1 cellular context compared by ENCODE assay signal in the genomic region with DNA sequence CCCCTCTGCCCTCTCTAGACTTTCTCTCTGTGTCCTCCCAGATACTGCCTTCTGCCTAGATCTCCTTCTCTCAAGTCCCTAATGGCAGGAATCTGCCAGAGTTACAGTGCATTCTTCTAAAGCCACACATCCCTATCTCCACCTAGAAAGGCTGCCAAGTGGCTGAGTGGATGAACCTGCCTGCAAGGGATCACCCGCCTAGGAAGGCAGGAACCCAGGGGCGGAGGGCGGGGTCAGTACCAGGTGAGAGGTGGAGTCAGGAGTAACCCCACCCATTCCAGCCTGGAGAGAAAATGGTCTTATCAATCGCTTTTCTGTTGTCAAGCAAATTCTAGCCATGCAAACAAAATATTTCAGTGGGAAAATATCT.
TF ChIP-seq lines count a peak whose summit lies in the region.

No MANE protein-coding gene starts in this region.

TF ChIP-seq in WTC11, 78 proteins besides CTCF, POLR2A, EP300 and RAD21 (continued from another document):
- TF ChIP-seq, protein P1, sequence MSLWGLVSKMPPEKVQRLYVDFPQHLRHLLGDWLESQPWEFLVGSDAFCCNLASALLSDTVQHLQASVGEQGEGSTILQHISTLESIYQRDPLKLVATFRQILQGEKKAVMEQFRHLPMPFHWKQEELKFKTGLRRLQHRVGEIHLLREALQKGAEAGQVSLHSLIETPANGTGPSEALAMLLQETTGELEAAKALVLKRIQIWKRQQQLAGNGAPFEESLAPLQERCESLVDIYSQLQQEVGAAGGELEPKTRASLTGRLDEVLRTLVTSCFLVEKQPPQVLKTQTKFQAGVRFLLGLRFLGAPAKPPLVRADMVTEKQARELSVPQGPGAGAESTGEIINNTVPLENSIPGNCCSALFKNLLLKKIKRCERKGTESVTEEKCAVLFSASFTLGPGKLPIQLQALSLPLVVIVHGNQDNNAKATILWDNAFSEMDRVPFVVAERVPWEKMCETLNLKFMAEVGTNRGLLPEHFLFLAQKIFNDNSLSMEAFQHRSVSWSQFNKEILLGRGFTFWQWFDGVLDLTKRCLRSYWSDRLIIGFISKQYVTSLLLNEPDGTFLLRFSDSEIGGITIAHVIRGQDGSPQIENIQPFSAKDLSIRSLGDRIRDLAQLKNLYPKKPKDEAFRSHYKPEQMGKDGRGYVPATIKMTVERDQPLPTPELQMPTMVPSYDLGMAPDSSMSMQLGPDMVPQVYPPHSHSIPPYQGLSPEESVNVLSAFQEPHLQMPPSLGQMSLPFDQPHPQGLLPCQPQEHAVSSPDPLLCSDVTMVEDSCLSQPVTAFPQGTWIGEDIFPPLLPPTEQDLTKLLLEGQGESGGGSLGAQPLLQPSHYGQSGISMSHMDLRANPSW (CRISPR knock-in tag; conservative IDR thresholded peaks at IDR 0.05; ENCODE audit: low read depth), result no peak
- TF ChIP-seq, protein P2, sequence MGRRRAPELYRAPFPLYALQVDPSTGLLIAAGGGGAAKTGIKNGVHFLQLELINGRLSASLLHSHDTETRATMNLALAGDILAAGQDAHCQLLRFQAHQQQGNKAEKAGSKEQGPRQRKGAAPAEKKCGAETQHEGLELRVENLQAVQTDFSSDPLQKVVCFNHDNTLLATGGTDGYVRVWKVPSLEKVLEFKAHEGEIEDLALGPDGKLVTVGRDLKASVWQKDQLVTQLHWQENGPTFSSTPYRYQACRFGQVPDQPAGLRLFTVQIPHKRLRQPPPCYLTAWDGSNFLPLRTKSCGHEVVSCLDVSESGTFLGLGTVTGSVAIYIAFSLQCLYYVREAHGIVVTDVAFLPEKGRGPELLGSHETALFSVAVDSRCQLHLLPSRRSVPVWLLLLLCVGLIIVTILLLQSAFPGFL (CRISPR knock-in tag; IDR thresholded peaks at IDR 0.05; ENCODE audit: borderline replicate concordance), result no peak
- TF ChIP-seq IRF2 (CRISPR knock-in tag; IDR thresholded peaks at IDR 0.05; ENCODE audit: borderline replicate concordance, low read depth) (no peak), GTF2I (CRISPR knock-in tag; conservative IDR thresholded peaks at IDR 0.05) (no peak), ZNF263 (CRISPR knock-in tag; IDR thresholded peaks at IDR 0.05; ENCODE audit: low read depth) (no peak), MYBL2 (CRISPR knock-in tag; IDR thresholded peaks at IDR 0.05) (no peak)
- TF ChIP-seq, protein P3, sequence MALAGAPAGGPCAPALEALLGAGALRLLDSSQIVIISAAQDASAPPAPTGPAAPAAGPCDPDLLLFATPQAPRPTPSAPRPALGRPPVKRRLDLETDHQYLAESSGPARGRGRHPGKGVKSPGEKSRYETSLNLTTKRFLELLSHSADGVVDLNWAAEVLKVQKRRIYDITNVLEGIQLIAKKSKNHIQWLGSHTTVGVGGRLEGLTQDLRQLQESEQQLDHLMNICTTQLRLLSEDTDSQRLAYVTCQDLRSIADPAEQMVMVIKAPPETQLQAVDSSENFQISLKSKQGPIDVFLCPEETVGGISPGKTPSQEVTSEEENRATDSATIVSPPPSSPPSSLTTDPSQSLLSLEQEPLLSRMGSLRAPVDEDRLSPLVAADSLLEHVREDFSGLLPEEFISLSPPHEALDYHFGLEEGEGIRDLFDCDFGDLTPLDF (CRISPR knock-in tag; IDR thresholded peaks at IDR 0.05), result no peak
- TF ChIP-seq, protein P4, sequence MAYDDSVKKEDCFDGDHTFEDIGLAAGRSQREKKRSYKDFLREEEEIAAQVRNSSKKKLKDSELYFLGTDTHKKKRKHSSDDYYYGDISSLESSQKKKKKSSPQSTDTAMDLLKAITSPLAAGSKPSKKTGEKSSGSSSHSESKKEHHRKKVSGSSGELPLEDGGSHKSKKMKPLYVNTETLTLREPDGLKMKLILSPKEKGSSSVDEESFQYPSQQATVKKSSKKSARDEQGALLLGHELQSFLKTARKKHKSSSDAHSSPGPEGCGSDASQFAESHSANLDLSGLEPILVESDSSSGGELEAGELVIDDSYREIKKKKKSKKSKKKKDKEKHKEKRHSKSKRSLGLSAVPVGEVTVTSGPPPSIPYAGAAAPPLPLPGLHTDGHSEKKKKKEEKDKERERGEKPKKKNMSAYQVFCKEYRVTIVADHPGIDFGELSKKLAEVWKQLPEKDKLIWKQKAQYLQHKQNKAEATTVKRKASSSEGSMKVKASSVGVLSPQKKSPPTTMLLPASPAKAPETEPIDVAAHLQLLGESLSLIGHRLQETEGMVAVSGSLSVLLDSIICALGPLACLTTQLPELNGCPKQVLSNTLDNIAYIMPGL (CRISPR knock-in tag; IDR thresholded peaks at IDR 0.05), result no peak
- TF ChIP-seq, protein P5, sequence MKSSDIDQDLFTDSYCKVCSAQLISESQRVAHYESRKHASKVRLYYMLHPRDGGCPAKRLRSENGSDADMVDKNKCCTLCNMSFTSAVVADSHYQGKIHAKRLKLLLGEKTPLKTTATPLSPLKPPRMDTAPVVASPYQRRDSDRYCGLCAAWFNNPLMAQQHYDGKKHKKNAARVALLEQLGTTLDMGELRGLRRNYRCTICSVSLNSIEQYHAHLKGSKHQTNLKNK (CRISPR knock-in tag; IDR thresholded peaks at IDR 0.05), result no peak
- TF ChIP-seq, protein P6, sequence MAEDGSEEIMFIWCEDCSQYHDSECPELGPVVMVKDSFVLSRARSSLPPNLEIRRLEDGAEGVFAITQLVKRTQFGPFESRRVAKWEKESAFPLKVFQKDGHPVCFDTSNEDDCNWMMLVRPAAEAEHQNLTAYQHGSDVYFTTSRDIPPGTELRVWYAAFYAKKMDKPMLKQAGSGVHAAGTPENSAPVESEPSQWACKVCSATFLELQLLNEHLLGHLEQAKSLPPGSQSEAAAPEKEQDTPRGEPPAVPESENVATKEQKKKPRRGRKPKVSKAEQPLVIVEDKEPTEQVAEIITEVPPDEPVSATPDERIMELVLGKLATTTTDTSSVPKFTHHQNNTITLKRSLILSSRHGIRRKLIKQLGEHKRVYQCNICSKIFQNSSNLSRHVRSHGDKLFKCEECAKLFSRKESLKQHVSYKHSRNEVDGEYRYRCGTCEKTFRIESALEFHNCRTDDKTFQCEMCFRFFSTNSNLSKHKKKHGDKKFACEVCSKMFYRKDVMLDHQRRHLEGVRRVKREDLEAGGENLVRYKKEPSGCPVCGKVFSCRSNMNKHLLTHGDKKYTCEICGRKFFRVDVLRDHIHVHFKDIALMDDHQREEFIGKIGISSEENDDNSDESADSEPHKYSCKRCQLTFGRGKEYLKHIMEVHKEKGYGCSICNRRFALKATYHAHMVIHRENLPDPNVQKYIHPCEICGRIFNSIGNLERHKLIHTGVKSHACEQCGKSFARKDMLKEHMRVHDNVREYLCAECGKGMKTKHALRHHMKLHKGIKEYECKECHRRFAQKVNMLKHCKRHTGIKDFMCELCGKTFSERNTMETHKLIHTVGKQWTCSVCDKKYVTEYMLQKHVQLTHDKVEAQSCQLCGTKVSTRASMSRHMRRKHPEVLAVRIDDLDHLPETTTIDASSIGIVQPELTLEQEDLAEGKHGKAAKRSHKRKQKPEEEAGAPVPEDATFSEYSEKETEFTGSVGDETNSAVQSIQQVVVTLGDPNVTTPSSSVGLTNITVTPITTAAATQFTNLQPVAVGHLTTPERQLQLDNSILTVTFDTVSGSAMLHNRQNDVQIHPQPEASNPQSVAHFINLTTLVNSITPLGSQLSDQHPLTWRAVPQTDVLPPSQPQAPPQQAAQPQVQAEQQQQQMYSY (CRISPR knock-in tag; IDR thresholded peaks at IDR 0.05), result no peak
- TF ChIP-seq, protein P7, sequence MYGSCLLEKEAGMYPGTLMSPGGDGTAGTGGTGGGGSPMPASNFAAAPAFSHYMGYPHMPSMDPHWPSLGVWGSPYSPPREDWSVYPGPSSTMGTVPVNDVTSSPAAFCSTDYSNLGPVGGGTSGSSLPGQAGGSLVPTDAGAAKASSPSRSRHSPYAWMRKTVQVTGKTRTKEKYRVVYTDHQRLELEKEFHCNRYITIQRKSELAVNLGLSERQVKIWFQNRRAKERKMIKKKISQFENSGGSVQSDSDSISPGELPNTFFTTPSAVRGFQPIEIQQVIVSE (CRISPR knock-in tag; IDR thresholded peaks at IDR 0.05; ENCODE audit: borderline replicate concordance), result no peak
- TF ChIP-seq, protein P8, sequence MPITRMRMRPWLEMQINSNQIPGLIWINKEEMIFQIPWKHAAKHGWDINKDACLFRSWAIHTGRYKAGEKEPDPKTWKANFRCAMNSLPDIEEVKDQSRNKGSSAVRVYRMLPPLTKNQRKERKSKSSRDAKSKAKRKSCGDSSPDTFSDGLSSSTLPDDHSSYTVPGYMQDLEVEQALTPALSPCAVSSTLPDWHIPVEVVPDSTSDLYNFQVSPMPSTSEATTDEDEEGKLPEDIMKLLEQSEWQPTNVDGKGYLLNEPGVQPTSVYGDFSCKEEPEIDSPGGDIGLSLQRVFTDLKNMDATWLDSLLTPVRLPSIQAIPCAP (CRISPR knock-in tag; IDR thresholded peaks at IDR 0.05), result no peak
